23 cellular contexts compared by ENCODE assay signal in the genomic region with DNA sequence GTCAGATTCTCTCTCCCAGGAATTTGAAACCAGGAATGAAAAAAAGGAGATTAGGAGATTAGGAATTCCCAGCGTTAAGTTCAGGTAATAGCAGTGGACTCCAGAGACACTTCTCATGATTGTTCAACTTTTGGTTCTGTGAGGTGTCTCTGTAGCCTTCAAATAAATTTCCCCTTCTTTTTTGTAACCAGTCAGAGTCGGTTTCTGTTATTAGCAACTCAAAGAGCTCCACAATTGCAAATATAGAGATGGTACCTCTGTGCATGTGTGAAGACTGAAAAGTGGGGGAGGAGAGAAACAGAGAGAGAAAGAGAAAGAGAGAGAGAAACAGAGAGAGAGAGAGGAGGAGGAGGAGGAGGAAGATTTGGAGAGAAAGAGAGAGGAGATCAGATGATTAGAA.
"Had no signal": no experiment of that assay in that cellular context is flagged by ENCODE, and none has a peak within 500 bp of the region (broad histone marks: within the 10 kb centered on the region; RNA-seq: fewer than 3 reads in every experiment).

No MANE protein-coding gene starts in this region.

- H3K4me1 ChIP-seq: gastrocnemius medialis, heart left ventricle, lower lobe of right lung, tibial nerve, vagina had no signal

- H3K4me3 Mint-ChIP-seq: activated CD8-positive, alpha-beta memory T cell treated with anti-CD3 and anti-CD28 coated beads, Interleukin-2, amount 10 ng/mL, durations not matched to agents 7 days and 5 days; activated naive CD4-positive, alpha-beta T cell treated with anti-CD3 and anti-CD28 coated beads, Interleukin-2, amount 10 ng/mL, durations not matched to agents 7 days and 5 days; activated T-cell treated with anti-CD3 and anti-CD28 coated beads, Interleukin-2, amount 50 U/mL, for 24 hours; endodermal cell; immature natural killer cell; naive B cell had no signal

- ATAC-seq: activated CD8-positive, alpha-beta memory T cell treated with anti-CD3 and anti-CD28 coated beads, Interleukin-2, amount 10 ng/mL, durations not matched to agents 7 days and 5 days; gastrocnemius medialis; heart left ventricle; lower lobe of right lung had no signal

- H3K27me3 ChIP-seq: gastrocnemius medialis, heart left ventricle, neutrophil, tibial nerve, vagina had no signal

- H3K36me3 ChIP-seq: gastrocnemius medialis, heart left ventricle, lower lobe of right lung, neutrophil, tibial nerve, vagina had no signal

- H3K27ac ChIP-seq: dorsolateral prefrontal cortex, gastrocnemius medialis, heart left ventricle, lower lobe of right lung, neutrophil, tibial nerve, vagina had no signal

- FAIRE-seq: astrocyte, bronchial epithelial cell had no signal

- DNase-seq: activated CD4-positive, alpha-beta T cell treated with anti-CD3 and anti-CD28 coated beads, Interleukin-2, amount 50 U/mL, for 4 hours; activated CD4-positive, CD25-positive, alpha-beta regulatory T cell treated with anti-CD3 and anti-CD28 coated beads, Interleukin-2, amount 50 U/mL, for 72 hours; activated CD8-positive, alpha-beta memory T cell treated with anti-CD3 and anti-CD28 coated beads, Interleukin-2, amount 10 ng/mL, durations not matched to agents 7 days and 5 days; activated naive CD4-positive, alpha-beta T cell treated with anti-CD3 and anti-CD28 coated beads, Interleukin-2, amount 10 ng/mL, durations not matched to agents 7 days and 5 days; activated T-cell treated with anti-CD3 and anti-CD28 coated beads, Interleukin-2, amount 50 U/mL, for 24 hours; dorsolateral prefrontal cortex; endodermal cell; gastrocnemius medialis; heart left ventricle; immature natural killer cell; lower lobe of right lung; midbrain; naive B cell; posterior cingulate gyrus; retina; stimulated activated CD4-positive, alpha-beta T cell treated with anti-CD3 and anti-CD28 coated beads, Interleukin-2, amount 100 ng/mL, for 48 hours; stimulated activated naive CD4-positive, alpha-beta T cell; T-helper 9 cell had no signal

- H3K9me3 ChIP-seq: gastrocnemius medialis, neutrophil, vagina had no signal

- H3K4me1 Mint-ChIP-seq: activated CD8-positive, alpha-beta memory T cell treated with anti-CD3 and anti-CD28 coated beads, Interleukin-2, amount 10 ng/mL, durations not matched to agents 7 days and 5 days; activated naive CD4-positive, alpha-beta T cell treated with anti-CD3 and anti-CD28 coated beads, Interleukin-2, amount 10 ng/mL, durations not matched to agents 7 days and 5 days; immature natural killer cell had no signal

- H3K36me3 Mint-ChIP-seq: activated CD8-positive, alpha-beta memory T cell treated with anti-CD3 and anti-CD28 coated beads, Interleukin-2, amount 10 ng/mL, durations not matched to agents 7 days and 5 days; immature natural killer cell had no signal

- H3K27ac Mint-ChIP-seq: activated CD8-positive, alpha-beta memory T cell treated with anti-CD3 and anti-CD28 coated beads, Interleukin-2, amount 10 ng/mL, durations not matched to agents 7 days and 5 days; activated naive CD4-positive, alpha-beta T cell treated with anti-CD3 and anti-CD28 coated beads, Interleukin-2, amount 10 ng/mL, durations not matched to agents 7 days and 5 days; activated T-cell treated with anti-CD3 and anti-CD28 coated beads, Interleukin-2, amount 50 U/mL, for 24 hours; endodermal cell; immature natural killer cell; naive B cell had no signal

- H3K4me3 ChIP-seq: dorsolateral prefrontal cortex, gastrocnemius medialis, heart left ventricle, lower lobe of right lung, tibial nerve, vagina had no signal
